12 cellular contexts compared by ENCODE assay signal in genomic region chr3:30320392-30320791, GRCh38.
DNase-seq lines count a peak whose midpoint lies in the region; ATAC-seq and TF ChIP-seq lines count a peak whose summit lies in the region.
"Had no signal": no experiment of that assay in that cellular context is flagged by ENCODE, and none has a peak within 500 bp of the region (broad histone marks: within the 10 kb centered on the region; RNA-seq: fewer than 3 reads in every experiment).

No MANE protein-coding gene starts in this region.

- H3K36me3 ChIP-seq in right atrium auricular region (no peaks in the 10 kb centered on the region), heart left ventricle (no peaks in the 10 kb centered on the region), endodermal cell (ENCODE audit: control insufficient read depth, insufficient read depth, low read length) (no peaks in the 10 kb centered on the region)
- H3K36me3 ChIP-seq: BLaER1 treated with 17β-estradiol and CSF1 and Interleukin-3, amounts not matched to agents 10 nM and 100 nM had no signal

- intact Hi-C loops in heart left ventricle (cut with DNase I), result loop anchor here in 2 of 10 donors (10.0 kb wide), 2 partner anchors 284 to 374 kb away; partner anchors contain the start of gene TGFBR2 (in 1 of the 2)

- H3K9ac ChIP-seq in endodermal cell (ENCODE audit: extremely low read depth, low read length, poor library complexity, severe bottlenecking), result no peak overlapping the region
- H3K9ac ChIP-seq: BLaER1 treated with 17β-estradiol and CSF1 and Interleukin-3, amounts not matched to agents 10 nM and 100 nM had no signal

- no peak overlapping the region for H3K4me3 Mint-ChIP-seq in endodermal cell
- H3K4me3 Mint-ChIP-seq in stimulated activated memory B cell treated with anti-CD40 and anti-IgM and Interleukin-4, amounts not matched to agents 10 μg/mL and 1 μg/mL and 100 μg/mL, for 72 hours, result no peak overlapping the region

- ATAC-seq in heart left ventricle, result no peak
- ATAC-seq in stimulated activated memory B cell treated with anti-CD40 and anti-IgM and Interleukin-4, amounts not matched to agents 10 μg/mL and 1 μg/mL and 100 μg/mL, for 72 hours, result no peak
- ATAC-seq in GM19351 (IDR thresholded peaks at IDR 0.05; ENCODE audit: unreplicated experiment), result no peak

- peak overlapping the region; percentile 62 to 84 for H3K27ac ChIP-seq in right atrium auricular region
- no peak overlapping the region for H3K27ac ChIP-seq in heart left ventricle
- no peak overlapping the region for H3K27ac ChIP-seq in endodermal cell (ENCODE audit: low read depth, low read length)
- H3K27ac ChIP-seq: BLaER1 treated with 17β-estradiol and CSF1 and Interleukin-3, amounts not matched to agents 10 nM and 100 nM had no signal

- TF ChIP-seq CTCF in right atrium auricular region (IDR thresholded peaks at IDR 0.05) (no peak), heart left ventricle (IDR thresholded peaks at IDR 0.05) (no peak), endodermal cell (conservative IDR thresholded peaks at IDR 0.05) (no peak)

- peaks cover 8% of the 10 kb centered on the region for H3K4me1 Mint-ChIP-seq in endodermal cell
- H3K4me1 Mint-ChIP-seq in stimulated activated memory B cell treated with anti-CD40 and anti-IgM and Interleukin-4, amounts not matched to agents 10 μg/mL and 1 μg/mL and 100 μg/mL, for 72 hours, result peaks cover 11% of the 10 kb centered on the region

- WGBS in heart left ventricle, 4 donors, result 94 to 95% (median 94%) methylated on average over 1 of the region's 1 CpG
- WGBS in endodermal cell (ENCODE audit: insufficient coverage in 1 of 2, insufficient read length in 1 of 2), 2 experiments, result 50% methylated on average over 1 of the region's 1 CpG; no CpG with 5 or more reads in 1 of the 2 experiments

- no peaks in the 10 kb centered on the region for H3K36me3 Mint-ChIP-seq in endodermal cell (ENCODE audit: low read depth)
- H3K36me3 Mint-ChIP-seq in stimulated activated memory B cell treated with anti-CD40 and anti-IgM and Interleukin-4, amounts not matched to agents 10 μg/mL and 1 μg/mL and 100 μg/mL, for 72 hours, result no peaks in the 10 kb centered on the region

- in situ Hi-C loops in ACHN (cut with HindIII; ENCODE audit: low pct_ligation_motif_present, low pct_unique_long_range_greater_than_20kb, low sequenced_read_pairs), result no loop called here

- H3K27me3 ChIP-seq in right atrium auricular region (no peaks in the 10 kb centered on the region), heart left ventricle (no peaks in the 10 kb centered on the region), endodermal cell (ENCODE audit: control insufficient read depth, insufficient read depth, low read length, poor library complexity, severe bottlenecking) (no peaks in the 10 kb centered on the region)
- H3K27me3 ChIP-seq: BLaER1 treated with 17β-estradiol and CSF1 and Interleukin-3, amounts not matched to agents 10 nM and 100 nM had no signal

- peak overlapping the region; percentile 19 for H3K27ac Mint-ChIP-seq in endodermal cell
- peak overlapping the region; percentile 13 for H3K27ac Mint-ChIP-seq in stimulated activated memory B cell treated with anti-CD40 and anti-IgM and Interleukin-4, amounts not matched to agents 10 μg/mL and 1 μg/mL and 100 μg/mL, for 72 hours

- no peak for TF ChIP-seq POLR2A in heart left ventricle (IDR thresholded peaks at IDR 0.05)

- DNase-seq in right atrium auricular region (ENCODE audit: low spot score) (no peak), heart left ventricle (no peak), NCI-H524 treated with DMSO at 0.1 percent for 48 hours (lab: John Stamatoyannopoulos, UW) (peak; percentile 35), endodermal cell (no peak), putamen (ENCODE audit: low spot score) (no peak), ACHN (no peak)
- DNase-seq: NCI-H2081 treated with DMSO at 0.1 percent for 48 hours, NCI-H2227 treated with DMSO at 0.1 percent for 48 hours, Right ventricle myocardium superior had no signal

- H3K4me1 ChIP-seq in right atrium auricular region (peaks cover 0 to 13% of the 10 kb centered on the region in 2 donors), heart left ventricle (peaks cover 0 to 11% (median 0%) of the 10 kb centered on the region in 12 donors), endodermal cell (ENCODE audit: control insufficient read depth, insufficient read depth, low read length) (peaks cover 11% of the 10 kb centered on the region)
- H3K4me1 ChIP-seq: BLaER1 treated with 17β-estradiol and CSF1 and Interleukin-3, amounts not matched to agents 10 nM and 100 nM had no signal

- H3K9me3 ChIP-seq in right atrium auricular region, result peaks cover 0 to 23% of the 10 kb centered on the region in 2 donors
- peaks cover 0 to 24% (median 4%) of the 10 kb centered on the region in 12 donors for H3K9me3 ChIP-seq in heart left ventricle
- peaks cover 8% of the 10 kb centered on the region for H3K9me3 ChIP-seq in endodermal cell (ENCODE audit: control insufficient read depth, low read length)

- H3K9me3 Mint-ChIP-seq in endodermal cell, result peaks cover 11% of the 10 kb centered on the region
- H3K9me3 Mint-ChIP-seq in stimulated activated memory B cell treated with anti-CD40 and anti-IgM and Interleukin-4, amounts not matched to agents 10 μg/mL and 1 μg/mL and 100 μg/mL, for 72 hours, result no peaks in the 10 kb centered on the region

- H3K4me3 ChIP-seq in right atrium auricular region, result no peak overlapping the region
- no peak overlapping the region for H3K4me3 ChIP-seq in heart left ventricle
- H3K4me3 ChIP-seq in endodermal cell (ENCODE audit: low read length), result no peak overlapping the region
- H3K4me3 ChIP-seq: BLaER1 treated with 17β-estradiol and CSF1 and Interleukin-3, amounts not matched to agents 10 nM and 100 nM had no signal

- no peaks in the 10 kb centered on the region for H3K27me3 Mint-ChIP-seq in endodermal cell (ENCODE audit: insufficient read depth)
- no peaks in the 10 kb centered on the region for H3K27me3 Mint-ChIP-seq in stimulated activated memory B cell treated with anti-CD40 and anti-IgM and Interleukin-4, amounts not matched to agents 10 μg/mL and 1 μg/mL and 100 μg/mL, for 72 hours

Comparison
In these comparisons a context has a peak if more than half of its experiments do, and no peak if none do; other contexts are left out.
1. H3K27ac ChIP-seq: peak in right atrium auricular region (2 of 2); none in heart left ventricle (0 of 12) and endodermal cell (single experiment).